In genomic region chr1:1324524-1325287, GRCh38 we compare ENCODE assay signal across 8 cellular contexts. TPM values are rescaled to one million over a fixed set of nuclear protein-coding genes. Genes with fewer than 3 reads are reported as not detected.
A peak's percentile ranks its signal among the peaks of the same experiment; 100 is the strongest.
DNase-seq lines count a peak whose midpoint lies in the region; ATAC-seq and TF ChIP-seq lines count a peak whose summit lies in the region.

Gene CPTP (plus strand): TSS chr1:1324802. CDS start chr1:1326911, 2,109 bp downstream.
Gene INTS11 (minus strand): TSS chr1:1324660. CDS start chr1:1324608, 52 bp downstream.

- no peaks in the 10 kb centered on the region for H3F3A ChIP-seq in GM23248 (ENCODE audit: insufficient read depth)

- H3K36me3 ChIP-seq in GM23248 (ENCODE audit: low read depth) (no peaks in the 10 kb centered on the region; the same call in 1 of the 2 replicates), SJCRH30 (no peaks in the 10 kb centered on the region; the same call in 1 of the 2 replicates), neuronal stem cell (replicated peaks in 1 of 2; ENCODE audit: control insufficient read depth in 2 of 2, insufficient read depth in 2 of 2, low read length in 2 of 2) (peaks cover 22 to 62% of the 10 kb centered on the region in 2 donors), subcutaneous abdominal adipose tissue (ENCODE audit: control insufficient read depth in 5 of 5, insufficient read depth in 5 of 5, low read length in 5 of 5) (peaks cover 0 to 47% (median 30%) of the 10 kb centered on the region in 5 donors)

- H3K79me2 ChIP-seq in GM23248 (ENCODE audit: insufficient read depth) = peaks cover 65% of the 10 kb centered on the region

- WGBS in GM23248 (ENCODE audit: low coverage in 1 of 2, low lambda C conversion rate in 2 of 2, missing lambda C conversion rate in 2 of 2), 2 experiments = 0 to 1% methylated on average over 24 to 71 of the region's 84 CpGs
- WGBS in neuronal stem cell (ENCODE audit: extremely low coverage in 2 of 2, insufficient read length in 2 of 2, insufficient replicate concordance in 1 of 2), 2 donors = no CpG with 5 or more reads among the region's 84 CpGs

- H4K8ac ChIP-seq in neuronal stem cell (ENCODE audit: low read depth, low read length) = peak within 1 kb of the TSS; percentile 23

- H3K14ac ChIP-seq in neuronal stem cell (ENCODE audit: low read length) = peak within 1 kb of the TSS; percentile 94

- H3K4me3 ChIP-seq in GM23248 (peak within 1 kb of the TSS; percentile 89), SJCRH30 (peak within 1 kb of the TSS; percentile 100), neuronal stem cell (ENCODE audit: low read length in 2 of 2) (peak within 1 kb of the TSS; percentile 97 to 99), subcutaneous abdominal adipose tissue (ENCODE audit: low read depth in 1 of 5, low read length in 5 of 5) (peak within 1 kb of the TSS; percentile 73 to 86 (median 78))

- H3K4me2 ChIP-seq in GM23248 (ENCODE audit: unreplicated experiment) (peak within 1 kb of the TSS; percentile 80), neuronal stem cell (ENCODE audit: insufficient read depth, low read length, poor library complexity, severe bottlenecking) (peak within 1 kb of the TSS; percentile 98)

- H3K27me3 ChIP-seq in GM23248 (replicated peaks; ENCODE audit: insufficient read depth) = no peaks in the 10 kb centered on the region
- no peaks in the 10 kb centered on the region for H3K27me3 ChIP-seq in SJCRH30
- no peaks in the 10 kb centered on the region for H3K27me3 ChIP-seq in foreskin keratinocyte
- peaks cover 0 to 2% (median 0%) of the 10 kb centered on the region in 3 experiments for H3K27me3 ChIP-seq in neuronal stem cell (ENCODE audit: control insufficient read depth in 3 of 3, insufficient read depth in 3 of 3, low read depth in 1 of 3, low read length in 3 of 3)
- no peaks in the 10 kb centered on the region for H3K27me3 ChIP-seq in subcutaneous abdominal adipose tissue (ENCODE audit: control insufficient read depth in 5 of 5, insufficient read depth in 4 of 5, low read length in 5 of 5)

- peak within 1 kb of the TSS; percentile 76 for H3K4ac ChIP-seq in neuronal stem cell (ENCODE audit: low read length)

- no peaks in the 10 kb centered on the region for H4K20me1 ChIP-seq in GM23248 (ENCODE audit: insufficient read depth)

- peak within 1 kb of the TSS; percentile 97 for H3K9ac ChIP-seq in GM23248
- H3K9ac ChIP-seq in neuronal stem cell (ENCODE audit: low read depth, low read length, poor library complexity) = peak within 1 kb of the TSS; percentile 97
- peak within 1 kb of the TSS; percentile 16 to 98 (median 88) for H3K9ac ChIP-seq in subcutaneous abdominal adipose tissue (ENCODE audit: low read length in 5 of 5)

- peak within 1 kb of the TSS; percentile 72 for H2BK120ac ChIP-seq in neuronal stem cell (ENCODE audit: low read depth, low read length)

- H2AK5ac ChIP-seq in neuronal stem cell (ENCODE audit: low read depth, low read length) = peak within 1 kb of the TSS; percentile 99

- TF ChIP-seq CTCF in foreskin keratinocyte (conservative IDR thresholded peaks at IDR 0.05) = no peak

- no peaks in the 10 kb centered on the region for H3K9me2 ChIP-seq in GM23248 (ENCODE audit: insufficient read depth)

- in situ Hi-C loops in GM23248 (cut with MboI) = no loop called here

- H2AFZ ChIP-seq in GM23248 = peak within 1 kb of the TSS; percentile 51
- peak within 1 kb of the TSS; percentile 93 for H2AFZ ChIP-seq in neuronal stem cell (ENCODE audit: low read length)

- peaks cover 14% of the 10 kb centered on the region for H3K4me1 ChIP-seq in GM23248 (ENCODE audit: insufficient read depth)
- peaks cover 6% of the 10 kb centered on the region; the same call in 1 of the 2 replicates for H3K4me1 ChIP-seq in SJCRH30
- no peaks in the 10 kb centered on the region for H3K4me1 ChIP-seq in foreskin keratinocyte
- peaks cover 14 to 16% of the 10 kb centered on the region in 2 donors for H3K4me1 ChIP-seq in neuronal stem cell (ENCODE audit: control insufficient read depth in 2 of 2, insufficient read depth in 1 of 2, low read depth in 1 of 2, low read length in 2 of 2)
- peaks cover 3 to 52% (median 47%) of the 10 kb centered on the region in 5 donors for H3K4me1 ChIP-seq in subcutaneous abdominal adipose tissue (ENCODE audit: control insufficient read depth in 5 of 5, insufficient read depth in 5 of 5, low read length in 5 of 5)

- DNase-seq in EH (ENCODE audit: low read depth) = peak; percentile 90
- DNase-seq in GM23248 = peak; percentile 98
- peak; percentile 69 to 81 for DNase-seq in Kasumi-1 (lab: John Stamatoyannopoulos, UW)
- DNase-seq in SJCRH30 = peak; percentile 96 to 97
- DNase-seq in activated gamma-delta T cell treated with anti-CD3 and anti-CD28 coated beads, Interleukin-2, amount 50 U/mL, for 16 hours (ENCODE audit: low read depth) = peak; percentile 93
- DNase-seq in foreskin keratinocyte = peak in 1 of 2 donors; percentile 75
- DNase-seq in neuronal stem cell (ENCODE audit: low spot score) = peak; percentile 89

- peaks cover 54% of the 10 kb centered on the region for H3K79me1 ChIP-seq in neuronal stem cell (ENCODE audit: low read depth, low read length)

- peak; percentile 72 for ATAC-seq in foreskin keratinocyte

- H3K9me3 ChIP-seq in GM23248 (ENCODE audit: low read depth) = no peaks in the 10 kb centered on the region
- no peaks in the 10 kb centered on the region for H3K9me3 ChIP-seq in SJCRH30 (replicated peaks)
- H3K9me3 ChIP-seq in neuronal stem cell (replicated peaks in 1 of 2; ENCODE audit: control insufficient read depth in 2 of 2, insufficient read depth in 1 of 2, low read depth in 1 of 2, low read length in 2 of 2) = peaks cover 0 to 4% of the 10 kb centered on the region in 2 donors
- no peaks in the 10 kb centered on the region for H3K9me3 ChIP-seq in subcutaneous abdominal adipose tissue (ENCODE audit: control insufficient read depth in 5 of 5, low read length in 5 of 5)

- peak within 1 kb of the TSS; percentile 92 for H3K18ac ChIP-seq in neuronal stem cell (ENCODE audit: low read length)

- peak within 1 kb of the TSS; percentile 94 for H2BK5ac ChIP-seq in neuronal stem cell (ENCODE audit: low read length)

- peak within 1 kb of the TSS; percentile 16 for H2BK12ac ChIP-seq in neuronal stem cell (ENCODE audit: low read length)

- peak within 1 kb of the TSS; percentile 91 for H3K23ac ChIP-seq in neuronal stem cell (ENCODE audit: low read depth, low read length, poor library complexity)

- H2BK15ac ChIP-seq in neuronal stem cell (ENCODE audit: low read length) = peak within 1 kb of the TSS; percentile 89

- H3K27ac ChIP-seq in GM23248 = peak within 1 kb of the TSS; percentile 72
- peak within 1 kb of the TSS; percentile 60 for H3K27ac ChIP-seq in SJCRH30
- peak within 1 kb of the TSS; percentile 65 for H3K27ac ChIP-seq in foreskin keratinocyte
- no peak within 1 kb of the TSS for H3K27ac ChIP-seq in neuronal stem cell (replicated peaks; ENCODE audit: low read length)
- peak within 1 kb of the TSS; percentile 57 for H3K27ac ChIP-seq in subcutaneous abdominal adipose tissue (ENCODE audit: low read depth, low read length)

- no peak within 1 kb of the TSS for H4K91ac ChIP-seq in neuronal stem cell (ENCODE audit: low read depth, low read length, poor library complexity)

RNA-seq across cellular contexts. Expression of gene CPTP, which starts in this region (rescaled TPM):
- 30.5 and 39.0 TPM in 2 replicates for total RNA-seq in GM23248 (2014; rRNA removed; shearing (Covaris generic))
- 28.0 and 33.2 TPM in 2 replicates for polyA plus RNA-seq in GM23248 (2016; fragmentation: Nextera tagmentation; extraction: Ambion mirVana)
- total RNA-seq in SJCRH30 (2014; rRNA removed; shearing (Covaris generic)) = 22.1 and 22.3 TPM in 2 replicates
- 26.6 and 28.3 TPM in 2 replicates for total RNA-seq in foreskin keratinocyte
- 33.7 and 35.8 TPM in 2 replicates for polyA plus RNA-seq in foreskin keratinocyte
- polyA plus RNA-seq in neuronal stem cell (2013, experiment 1 of 2) = 9.4 TPM
- polyA plus RNA-seq in neuronal stem cell (2013, experiment 2 of 2) = 9.2 TPM

RNA-seq across cellular contexts. Expression of gene INTS11, which starts in this region (rescaled TPM):
- total RNA-seq in GM23248 (2014; rRNA removed; shearing (Covaris generic)) = 80.1 and 90.0 TPM in 2 replicates
- polyA plus RNA-seq in GM23248 (2016; fragmentation: Nextera tagmentation; extraction: Ambion mirVana) = 70.2 and 72.8 TPM in 2 replicates
- 66.0 and 78.7 TPM in 2 replicates for total RNA-seq in SJCRH30 (2014; rRNA removed; shearing (Covaris generic))
- 84.0 and 85.9 TPM in 2 replicates for total RNA-seq in foreskin keratinocyte
- 87.5 and 91.9 TPM in 2 replicates for polyA plus RNA-seq in foreskin keratinocyte
- 73.8 TPM for polyA plus RNA-seq in neuronal stem cell (2013, experiment 1 of 2)
- polyA plus RNA-seq in neuronal stem cell (2013, experiment 2 of 2) = 72.0 TPM
